In genomic region chr11:35784699-35785098, GRCh38 we compare ENCODE assay signal across 18 cellular contexts.
DNase-seq lines count a peak whose midpoint lies in the region; ATAC-seq and TF ChIP-seq lines count a peak whose summit lies in the region.
"Had no signal": no experiment of that assay in that cellular context is flagged by ENCODE, and none has a peak within 500 bp of the region (broad histone marks: within the 10 kb centered on the region; RNA-seq: fewer than 3 reads in every experiment).

No MANE protein-coding gene starts in this region.

- no peak overlapping the region for H4K91ac ChIP-seq in H9 (ENCODE audit: insufficient read length, low read depth, low read length)

- no peak overlapping the region for H3K27ac ChIP-seq in heart left ventricle
- no peak overlapping the region for H3K27ac ChIP-seq in H9 (ENCODE audit: insufficient read length, low read depth, low read length)
- H3K27ac ChIP-seq in adrenal gland: no peak overlapping the region
- H3K27ac ChIP-seq: right atrium auricular region, upper lobe of left lung had no signal

- peak; percentile 65 for ATAC-seq in GM18517 (IDR thresholded peaks at IDR 0.05; ENCODE audit: unreplicated experiment)
- peak; percentile 61 for ATAC-seq in GM21576 (IDR thresholded peaks at IDR 0.05; ENCODE audit: unreplicated experiment)
- peak; percentile 45 for ATAC-seq in HG03442 (IDR thresholded peaks at IDR 0.05; ENCODE audit: unreplicated experiment)
- no peak for ATAC-seq in heart left ventricle
- ATAC-seq: Right ventricle myocardium inferior had no signal

- H3K27ac Mint-ChIP-seq in Caco-2 (ENCODE audit: unreplicated experiment) (peak overlapping the region; percentile 64), H9 (no peak overlapping the region)
- H3K27ac Mint-ChIP-seq: activated CD4-positive, alpha-beta memory T cell treated with anti-CD3 and anti-CD28 coated beads, Interleukin-2, amount 10 ng/mL, durations not matched to agents 7 days and 5 days had no signal

- no peak overlapping the region for H2BK12ac ChIP-seq in H9 (ENCODE audit: insufficient read length, low read depth, low read length)

- TF ChIP-seq POLR2A in heart left ventricle (IDR thresholded peaks at IDR 0.05) (no peak), adrenal gland (IDR thresholded peaks at IDR 0.05) (no peak)

- no peaks in the 10 kb centered on the region for H3K79me1 ChIP-seq in H9 (ENCODE audit: insufficient read depth, low read depth, low read length, poor library complexity, severe bottlenecking)

- H3K18ac ChIP-seq in H9 (ENCODE audit: insufficient read length, low read depth, low read length): no peak overlapping the region

- H2BK20ac ChIP-seq in H9 (ENCODE audit: low read depth, low read length, poor library complexity, severe bottlenecking): no peak overlapping the region

- H3K27me3 Mint-ChIP-seq in Caco-2 (ENCODE audit: insufficient read depth, unreplicated experiment): no peaks in the 10 kb centered on the region
- no peaks in the 10 kb centered on the region for H3K27me3 Mint-ChIP-seq in H9 (ENCODE audit: low read depth)
- H3K27me3 Mint-ChIP-seq: activated CD4-positive, alpha-beta memory T cell treated with anti-CD3 and anti-CD28 coated beads, Interleukin-2, amount 10 ng/mL, durations not matched to agents 7 days and 5 days; brain had no signal

- H3K4me3 Mint-ChIP-seq in Caco-2 (ENCODE audit: unreplicated experiment) (no peak overlapping the region), H9 (no peak overlapping the region)
- H3K4me3 Mint-ChIP-seq: activated CD4-positive, alpha-beta memory T cell treated with anti-CD3 and anti-CD28 coated beads, Interleukin-2, amount 10 ng/mL, durations not matched to agents 7 days and 5 days; brain; neural crest cell had no signal

- no peak overlapping the region for H3K9ac ChIP-seq in H9 (ENCODE audit: extremely low read depth, insufficient read length, low read length)

- intact Hi-C loops in Caco-2 (cut with micrococcal nuclease; ENCODE audit: unreplicated experiment): no loop called here
- intact Hi-C loops in heart left ventricle (cut with DNase I): no loop called here
- intact Hi-C loops in adrenal gland (cut with DNase I): no loop called here

- no peak overlapping the region for H3K23ac ChIP-seq in H9 (ENCODE audit: insufficient read length, low read depth, low read length)

- H3K4me1 ChIP-seq in Caco-2 (peaks cover 33% of the 10 kb centered on the region), heart left ventricle (peaks cover 0 to 36% (median 24%) of the 10 kb centered on the region in 12 donors), H9 (ENCODE audit: insufficient read depth, low read length) (no peaks in the 10 kb centered on the region), adrenal gland (replicated peaks in 1 of 2) (peaks cover 0 to 10% of the 10 kb centered on the region in 2 donors)

- H2BK15ac ChIP-seq in H9 (ENCODE audit: low read depth, low read length): no peak overlapping the region

- no peak overlapping the region for H4K5ac ChIP-seq in H9 (ENCODE audit: insufficient read length, low read depth, low read length)

- H3K79me2 ChIP-seq in H9 (ENCODE audit: insufficient read depth, low read length): no peaks in the 10 kb centered on the region

- H3K4me1 Mint-ChIP-seq in Caco-2 (ENCODE audit: low read depth, unreplicated experiment) (peaks cover 46% of the 10 kb centered on the region), H9 (peaks cover 17 to 18% of the 10 kb centered on the region in 2 experiments)

- H3K9me3 Mint-ChIP-seq in Caco-2 (ENCODE audit: unreplicated experiment) (no peaks in the 10 kb centered on the region), H9 (peaks cover 0 to under 1% of the 10 kb centered on the region in 2 experiments; a peak in 2 of 5 replicates)
- H3K9me3 Mint-ChIP-seq: activated CD4-positive, alpha-beta memory T cell treated with anti-CD3 and anti-CD28 coated beads, Interleukin-2, amount 10 ng/mL, durations not matched to agents 7 days and 5 days; neural crest cell had no signal

- H3K14ac ChIP-seq in H9 (ENCODE audit: insufficient read depth, low read length): no peak overlapping the region

- H3K56ac ChIP-seq in H9 (ENCODE audit: insufficient read length, low read depth, low read length): no peak overlapping the region

- H3K36me3 ChIP-seq in Caco-2 (ENCODE audit: control insufficient read depth, insufficient read depth, low read length): no peaks in the 10 kb centered on the region
- no peaks in the 10 kb centered on the region for H3K36me3 ChIP-seq in heart left ventricle
- H3K36me3 ChIP-seq in adrenal gland (replicated peaks in 1 of 2): no peaks in the 10 kb centered on the region
- H3K36me3 ChIP-seq: right atrium auricular region, upper lobe of left lung had no signal

- H3K27me3 ChIP-seq in Caco-2 (replicated peaks; ENCODE audit: control insufficient read depth, insufficient read depth, low read length) (no peaks in the 10 kb centered on the region), heart left ventricle (no peaks in the 10 kb centered on the region), H9 (ENCODE audit: insufficient read depth, low read length) (no peaks in the 10 kb centered on the region), adrenal gland (no peaks in the 10 kb centered on the region)
- H3K27me3 ChIP-seq: right atrium auricular region, upper lobe of left lung had no signal

- CTCF ChIA-PET in Caco-2 (lab: Charles Lee): interaction anchor here (0.9 kb wide), 1 partner anchor 37 kb away, joined by 6 read pairs; no protein-coding TSS in a partner anchor

- H4K20me1 ChIP-seq in H9 (ENCODE audit: control insufficient read depth, insufficient read depth, insufficient read length): no peaks in the 10 kb centered on the region

- no peak overlapping the region for H2BK120ac ChIP-seq in H9 (ENCODE audit: low read depth, low read length, poor library complexity, severe bottlenecking)

- no peaks in the 10 kb centered on the region for H3K23me2 ChIP-seq in H9 (ENCODE audit: insufficient read length, low read depth, low read length, poor library complexity, severe bottlenecking)

- H3K4ac ChIP-seq in H9 (ENCODE audit: low read depth, low read length): no peak overlapping the region

- H2AK5ac ChIP-seq in H9 (ENCODE audit: insufficient read length, low read length): no peak overlapping the region

- H3K36me3 Mint-ChIP-seq in Caco-2 (ENCODE audit: insufficient read depth, unreplicated experiment) (peaks cover 10% of the 10 kb centered on the region), H9 (ENCODE audit: insufficient read depth in 1 of 3, low read depth in 3 of 3) (no peaks in the 10 kb centered on the region; a peak in 2 of 7 replicates)

- no peak overlapping the region for H2AFZ ChIP-seq in H9 (ENCODE audit: low read length)

- H3T11ph ChIP-seq in H9 (ENCODE audit: low read length): no peak overlapping the region

- POLR2A ChIA-PET in Caco-2 (lab: Charles Lee): no interaction called here

- BruUV-seq in Caco-2 (replicated peaks; lab: Mats Ljungman, UMichigan): no TSS peak

- TF ChIP-seq CTCF in Caco-2 (IDR thresholded peaks at IDR 0.05; ENCODE audit: insufficient read depth in 1 of 2, low read depth in 1 of 2, low read length in 1 of 2, severe bottlenecking in 1 of 2, unreplicated experiment in 1 of 2) (no peak), heart left ventricle (IDR thresholded peaks at IDR 0.05) (no peak), H9 (conservative IDR thresholded peaks at IDR 0.05) (no peak), adrenal gland (IDR thresholded peaks at IDR 0.05) (no peak)

- 0 out of 2 replicates have a peak, but pooled peaks cover under 1% of the 10 kb centered on the region for H3K9me3 ChIP-seq in Caco-2
- H3K9me3 ChIP-seq in heart left ventricle: peaks cover 0 to 4% (median 0%) of the 10 kb centered on the region in 12 donors
- no peaks in the 10 kb centered on the region for H3K9me3 ChIP-seq in H9 (ENCODE audit: control insufficient read depth, low read depth, low read length)
- H3K9me3 ChIP-seq in adrenal gland (replicated peaks in 1 of 3): peaks cover 0 to 2% (median 0%) of the 10 kb centered on the region in 3 donors
- H3K9me3 ChIP-seq: right atrium auricular region, upper lobe of left lung had no signal

- H3K4me2 ChIP-seq in H9 (ENCODE audit: insufficient read depth, insufficient read length, low read length): no peak overlapping the region

- no peak overlapping the region for H2BK5ac ChIP-seq in H9 (ENCODE audit: insufficient read length, low read length)

- H3K4me3 ChIP-seq in Caco-2 (ENCODE audit: low read depth, low read length) (no peak overlapping the region), heart left ventricle (no peak overlapping the region), adrenal gland (no peak overlapping the region)
- H3K4me3 ChIP-seq: lung, right atrium auricular region, upper lobe of left lung had no signal

- no peak overlapping the region for H4K8ac ChIP-seq in H9 (replicated peaks; ENCODE audit: insufficient read length, low read depth, low read length)

- DNase-seq in Caco-2: no peak
- DNase-seq in heart left ventricle: no peak
- no peak for DNase-seq in H9
- no peak for DNase-seq in adrenal gland
- no peak for DNase-seq in GM03348 (ENCODE audit: low spot score)
- DNase-seq: activated CD4-positive, alpha-beta memory T cell treated with anti-CD3 and anti-CD28 coated beads, Interleukin-2, amount 10 ng/mL, durations not matched to agents 7 days and 5 days; activated effector memory CD4-positive, alpha-beta T cell treated with anti-CD3 and anti-CD28 coated beads, Interleukin-2, amount 50 U/mL, for 16 hours; NCI-H1694 treated with DMSO at 0.1 percent for 48 hours; NCI-H774; upper lobe of left lung had no signal

Comparison
In these comparisons a context has a peak if more than half of its experiments do, and no peak if none do; other contexts are left out.
1. ATAC-seq: peak in GM18517 (single experiment), GM21576 (single experiment) and HG03442 (single experiment); none in heart left ventricle (0 of 4).